In genomic region chr5:80128129-80128528, GRCh38 we compare ENCODE assay signal across 1 cellular context.
TF ChIP-seq lines count a peak whose summit lies in the region.

No MANE protein-coding gene starts in this region.

TF ChIP-seq in GM23338, 12 proteins besides CTCF, POLR2A, EP300 and RAD21 (continued from another document):
- TF ChIP-seq ZNF462 (CRISPR knock-in tag; IDR thresholded peaks at IDR 0.05) (no peak), POLR2AphosphoS5 (IDR thresholded peaks at IDR 0.05; ENCODE audit: low read depth) (no peak), CREB1 (CRISPR knock-in tag; IDR thresholded peaks at IDR 0.05; ENCODE audit: low read depth) (no peak), ZNF114 (CRISPR knock-in tag; IDR thresholded peaks at IDR 0.05) (no peak), EZH2phosphoT487 (IDR thresholded peaks at IDR 0.05; ENCODE audit: unreplicated experiment) (no peak)
- TF ChIP-seq, protein P1, sequence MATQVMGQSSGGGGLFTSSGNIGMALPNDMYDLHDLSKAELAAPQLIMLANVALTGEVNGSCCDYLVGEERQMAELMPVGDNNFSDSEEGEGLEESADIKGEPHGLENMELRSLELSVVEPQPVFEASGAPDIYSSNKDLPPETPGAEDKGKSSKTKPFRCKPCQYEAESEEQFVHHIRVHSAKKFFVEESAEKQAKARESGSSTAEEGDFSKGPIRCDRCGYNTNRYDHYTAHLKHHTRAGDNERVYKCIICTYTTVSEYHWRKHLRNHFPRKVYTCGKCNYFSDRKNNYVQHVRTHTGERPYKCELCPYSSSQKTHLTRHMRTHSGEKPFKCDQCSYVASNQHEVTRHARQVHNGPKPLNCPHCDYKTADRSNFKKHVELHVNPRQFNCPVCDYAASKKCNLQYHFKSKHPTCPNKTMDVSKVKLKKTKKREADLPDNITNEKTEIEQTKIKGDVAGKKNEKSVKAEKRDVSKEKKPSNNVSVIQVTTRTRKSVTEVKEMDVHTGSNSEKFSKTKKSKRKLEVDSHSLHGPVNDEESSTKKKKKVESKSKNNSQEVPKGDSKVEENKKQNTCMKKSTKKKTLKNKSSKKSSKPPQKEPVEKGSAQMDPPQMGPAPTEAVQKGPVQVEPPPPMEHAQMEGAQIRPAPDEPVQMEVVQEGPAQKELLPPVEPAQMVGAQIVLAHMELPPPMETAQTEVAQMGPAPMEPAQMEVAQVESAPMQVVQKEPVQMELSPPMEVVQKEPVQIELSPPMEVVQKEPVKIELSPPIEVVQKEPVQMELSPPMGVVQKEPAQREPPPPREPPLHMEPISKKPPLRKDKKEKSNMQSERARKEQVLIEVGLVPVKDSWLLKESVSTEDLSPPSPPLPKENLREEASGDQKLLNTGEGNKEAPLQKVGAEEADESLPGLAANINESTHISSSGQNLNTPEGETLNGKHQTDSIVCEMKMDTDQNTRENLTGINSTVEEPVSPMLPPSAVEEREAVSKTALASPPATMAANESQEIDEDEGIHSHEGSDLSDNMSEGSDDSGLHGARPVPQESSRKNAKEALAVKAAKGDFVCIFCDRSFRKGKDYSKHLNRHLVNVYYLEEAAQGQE (IDR thresholded peaks at IDR 0.05; ENCODE audit: unreplicated experiment), result no peak
- TF ChIP-seq, protein P2, sequence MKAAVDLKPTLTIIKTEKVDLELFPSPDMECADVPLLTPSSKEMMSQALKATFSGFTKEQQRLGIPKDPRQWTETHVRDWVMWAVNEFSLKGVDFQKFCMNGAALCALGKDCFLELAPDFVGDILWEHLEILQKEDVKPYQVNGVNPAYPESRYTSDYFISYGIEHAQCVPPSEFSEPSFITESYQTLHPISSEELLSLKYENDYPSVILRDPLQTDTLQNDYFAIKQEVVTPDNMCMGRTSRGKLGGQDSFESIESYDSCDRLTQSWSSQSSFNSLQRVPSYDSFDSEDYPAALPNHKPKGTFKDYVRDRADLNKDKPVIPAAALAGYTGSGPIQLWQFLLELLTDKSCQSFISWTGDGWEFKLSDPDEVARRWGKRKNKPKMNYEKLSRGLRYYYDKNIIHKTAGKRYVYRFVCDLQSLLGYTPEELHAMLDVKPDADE (IDR thresholded peaks at IDR 0.05), result no peak
